ENCODE assay signal across 32 cellular contexts in the genomic region with DNA sequence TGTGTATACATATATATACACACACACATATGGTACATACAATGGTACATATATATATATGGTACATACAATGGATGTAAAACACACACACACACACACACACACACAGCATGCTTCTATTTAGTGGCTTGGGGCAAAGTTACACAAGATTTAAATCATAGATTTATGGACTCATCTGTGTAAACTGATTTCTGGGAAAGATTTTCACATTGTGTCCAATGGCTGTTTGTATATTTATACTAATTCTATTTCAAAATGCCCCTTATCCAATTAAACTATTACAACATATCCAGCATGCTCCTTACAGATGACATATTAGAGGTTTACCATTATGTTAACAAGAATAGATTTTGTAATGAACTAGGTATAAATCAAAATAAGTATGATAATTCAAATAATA.
"Had no signal": no experiment of that assay in that cellular context is flagged by ENCODE, and none has a peak within 500 bp of the region (broad histone marks: within the 10 kb centered on the region; RNA-seq: fewer than 3 reads in every experiment).

No MANE protein-coding gene starts in this region.

- H3K4me2 ChIP-seq: hepatocyte had no signal

- H3K36me3 ChIP-seq: adrenal gland, breast epithelium, cardiac muscle cell, colonic mucosa, heart right ventricle had no signal

- H3K4me1 Mint-ChIP-seq: activated CD4-positive, alpha-beta T cell treated with anti-CD3 and anti-CD28 coated beads, Interleukin-2, amount 10 ng/mL, durations not matched to agents 7 days and 5 days; activated naive CD4-positive, alpha-beta T cell treated with anti-CD3 and anti-CD28 coated beads, Interleukin-2, amount 10 ng/mL, durations not matched to agents 7 days and 5 days; activated naive CD8-positive, alpha-beta T cell treated with anti-CD3 and anti-CD28 coated beads, Interleukin-2, amount 10 ng/mL, durations not matched to agents 7 days and 5 days; WTC11 had no signal

- H3K4me1 ChIP-seq: adrenal gland, ascending aorta, breast epithelium, colonic mucosa, esophagus squamous epithelium, gastroesophageal sphincter had no signal

- H3K4me3 ChIP-seq: adrenal gland, ascending aorta, breast epithelium, cardiac muscle cell, colonic mucosa, esophagus squamous epithelium, gastroesophageal sphincter, heart right ventricle, hepatocyte had no signal

- H3K27ac Mint-ChIP-seq: activated CD4-positive, alpha-beta memory T cell treated with anti-CD3 and anti-CD28 coated beads, Interleukin-2, amount 10 ng/mL, durations not matched to agents 7 days and 5 days; activated CD4-positive, alpha-beta T cell treated with anti-CD3 and anti-CD28 coated beads, Interleukin-2, amount 10 ng/mL, durations not matched to agents 7 days and 5 days; activated naive CD4-positive, alpha-beta T cell treated with anti-CD3 and anti-CD28 coated beads, Interleukin-2, amount 10 ng/mL, durations not matched to agents 7 days and 5 days; activated naive CD4-positive, alpha-beta T cell treated with anti-CD3 and anti-CD28 coated beads, Interleukin-2, amount 50 U/mL, for 72 hours; activated naive CD8-positive, alpha-beta T cell treated with anti-CD3 and anti-CD28 coated beads, Interleukin-2, amount 10 ng/mL, durations not matched to agents 7 days and 5 days; activated T-cell treated with anti-CD3 and anti-CD28 coated beads, Interleukin-2, amount 50 U/mL, for 24 hours; activated T-cell treated with anti-CD3 and anti-CD28 coated beads, Interleukin-2, amount 50 U/mL, for 72 hours; WTC11 had no signal

- DNase-seq: activated CD4-positive, alpha-beta memory T cell treated with anti-CD3 and anti-CD28 coated beads, Interleukin-2, amount 10 ng/mL, durations not matched to agents 7 days and 5 days; activated CD4-positive, alpha-beta T cell treated with anti-CD3 and anti-CD28 coated beads for 1 hour; activated CD4-positive, alpha-beta T cell treated with anti-CD3 and anti-CD28 coated beads for 4 hours; activated CD4-positive, alpha-beta T cell treated with anti-CD3 and anti-CD28 coated beads, Interleukin-2, amount 10 ng/mL, durations not matched to agents 7 days and 5 days; activated CD4-positive, alpha-beta T cell treated with anti-CD3 and anti-CD28 coated beads, Interleukin-2, amount 50 U/mL, for 4 hours; activated CD8-positive, alpha-beta memory T cell treated with anti-CD3 and anti-CD28 coated beads, Interleukin-2, amount 50 U/mL, for 48 hours; activated gamma-delta T cell; activated naive CD4-positive, alpha-beta T cell; activated naive CD4-positive, alpha-beta T cell treated with anti-CD3 and anti-CD28 coated beads, Interleukin-2, amount 10 ng/mL, durations not matched to agents 7 days and 5 days; activated naive CD8-positive, alpha-beta T cell treated with anti-CD3 and anti-CD28 coated beads, Interleukin-2, amount 10 ng/mL, durations not matched to agents 7 days and 5 days; activated T-cell treated with anti-CD3 and anti-CD28 coated beads for 4 hours; activated T-cell treated with anti-CD3 and anti-CD28 coated beads, Interleukin-2, amount 50 U/mL, for 24 hours; activated T-cell treated with anti-CD3 and anti-CD28 coated beads, Interleukin-2, amount 50 U/mL, for 72 hours; adrenal gland; central memory CD4-positive, alpha-beta T cell; cerebellar nuclear complex; colonic mucosa; effector CD8-positive, alpha-beta T cell; esophagus squamous epithelium; foreskin melanocyte; heart right ventricle; T-helper 2 cell had no signal

- H3K4me3 Mint-ChIP-seq: activated CD4-positive, alpha-beta memory T cell treated with anti-CD3 and anti-CD28 coated beads, Interleukin-2, amount 10 ng/mL, durations not matched to agents 7 days and 5 days; activated CD4-positive, alpha-beta T cell treated with anti-CD3 and anti-CD28 coated beads, Interleukin-2, amount 10 ng/mL, durations not matched to agents 7 days and 5 days; activated naive CD4-positive, alpha-beta T cell treated with anti-CD3 and anti-CD28 coated beads, Interleukin-2, amount 10 ng/mL, durations not matched to agents 7 days and 5 days; activated naive CD8-positive, alpha-beta T cell treated with anti-CD3 and anti-CD28 coated beads, Interleukin-2, amount 10 ng/mL, durations not matched to agents 7 days and 5 days; activated T-cell treated with anti-CD3 and anti-CD28 coated beads, Interleukin-2, amount 50 U/mL, for 24 hours; activated T-cell treated with anti-CD3 and anti-CD28 coated beads, Interleukin-2, amount 50 U/mL, for 72 hours; brain; WTC11 had no signal

- H2AFZ ChIP-seq: hepatocyte had no signal

- H3K9me3 ChIP-seq: adrenal gland, ascending aorta, colonic mucosa, esophagus squamous epithelium, gastroesophageal sphincter had no signal

- H3K27me3 Mint-ChIP-seq: activated CD4-positive, alpha-beta memory T cell treated with anti-CD3 and anti-CD28 coated beads, Interleukin-2, amount 10 ng/mL, durations not matched to agents 7 days and 5 days; activated CD4-positive, alpha-beta T cell treated with anti-CD3 and anti-CD28 coated beads, Interleukin-2, amount 10 ng/mL, durations not matched to agents 7 days and 5 days; activated naive CD4-positive, alpha-beta T cell treated with anti-CD3 and anti-CD28 coated beads, Interleukin-2, amount 10 ng/mL, durations not matched to agents 7 days and 5 days; activated naive CD8-positive, alpha-beta T cell treated with anti-CD3 and anti-CD28 coated beads, Interleukin-2, amount 10 ng/mL, durations not matched to agents 7 days and 5 days; activated T-cell treated with anti-CD3 and anti-CD28 coated beads, Interleukin-2, amount 50 U/mL, for 24 hours had no signal

- H3K36me3 Mint-ChIP-seq: activated naive CD4-positive, alpha-beta T cell treated with anti-CD3 and anti-CD28 coated beads, Interleukin-2, amount 10 ng/mL, durations not matched to agents 7 days and 5 days had no signal

- H3K27me3 ChIP-seq: adrenal gland, ascending aorta, breast epithelium, cardiac muscle cell, colonic mucosa, esophagus squamous epithelium, gastroesophageal sphincter, heart right ventricle, hepatocyte had no signal

- H3K79me2 ChIP-seq: hepatocyte had no signal

- H3K27ac ChIP-seq: adrenal gland, ascending aorta, breast epithelium, cardiac muscle cell, colonic mucosa, epithelial cell of prostate, esophagus squamous epithelium, gastroesophageal sphincter, heart right ventricle, hepatocyte, VCaP had no signal

- ATAC-seq: activated naive CD4-positive, alpha-beta T cell treated with anti-CD3 and anti-CD28 coated beads, Interleukin-2, amount 50 U/mL, for 72 hours; activated T-cell treated with anti-CD3 and anti-CD28 coated beads, Interleukin-2, amount 50 U/mL, for 72 hours; gastroesophageal sphincter; heart right ventricle; WTC11 had no signal
